16 cellular contexts compared by ENCODE assay signal in the genomic region with DNA sequence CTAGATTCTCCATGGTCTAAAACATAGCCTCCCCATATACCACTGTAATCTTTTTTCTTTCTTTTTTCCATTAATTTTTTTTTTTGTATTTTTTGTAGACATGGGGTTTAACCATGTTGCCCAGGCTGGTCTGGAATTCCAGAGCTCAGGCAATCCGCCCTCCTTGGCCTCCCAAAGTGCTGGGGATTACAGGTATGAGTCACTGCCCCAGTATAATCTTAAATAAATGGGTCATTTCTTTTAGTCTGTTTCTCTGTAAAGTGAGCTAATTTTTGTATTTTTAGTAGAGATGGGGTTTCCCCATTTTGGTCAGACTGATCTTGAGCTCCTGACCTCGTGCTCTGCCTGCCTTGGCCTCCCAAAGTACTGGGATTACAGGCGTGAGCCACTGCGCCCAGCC. TPM values are rescaled to one million over a fixed set of nuclear protein-coding genes. Genes with fewer than 3 reads are reported as not detected.
DNase-seq lines count a peak whose midpoint lies in the region; ATAC-seq and TF ChIP-seq lines count a peak whose summit lies in the region.
"Had no signal": no experiment of that assay in that cellular context is flagged by ENCODE, and none has a peak within 500 bp of the region (broad histone marks: within the 10 kb centered on the region; RNA-seq: fewer than 3 reads in every experiment).

No MANE protein-coding gene starts in this region.

- H3K4me1 ChIP-seq in PC-3 (ENCODE audit: insufficient read depth, low read length) (peaks cover 17% of the 10 kb centered on the region), upper lobe of right lung (peaks cover 2% of the 10 kb centered on the region)

- H3K4me2 ChIP-seq in PC-3 (ENCODE audit: low read length) = no peak overlapping the region

- no peak overlapping the region for H2AFZ ChIP-seq in PC-3 (ENCODE audit: low read length)

- H3F3A ChIP-seq in PC-3 (ENCODE audit: low read length, unreplicated experiment) = no peaks in the 10 kb centered on the region

- intact Hi-C loops in PC-3 (cut with micrococcal nuclease) (no loop called here), upper lobe of right lung (cut with DNase I) (loop anchor here (5.0 kb wide), 1 partner anchor 140 kb away; no protein-coding TSS in a partner anchor)

- peak overlapping the region; percentile 39 to 85 for H3K27ac Mint-ChIP-seq in activated naive CD4-positive, alpha-beta T cell treated with anti-CD3 and anti-CD28 coated beads, Interleukin-2, amount 50 U/mL, for 72 hours

- H3K9ac ChIP-seq in PC-3 (ENCODE audit: low read length) = no peak overlapping the region

- H3K27ac ChIP-seq in PC-3 (ENCODE audit: low read length) (no peak overlapping the region), upper lobe of right lung (no peak overlapping the region)

- H3K9me3 ChIP-seq in PC-3 (ENCODE audit: low read length) (no peaks in the 10 kb centered on the region), upper lobe of right lung (no peaks in the 10 kb centered on the region)

- H3K36me3 ChIP-seq in PC-3 (ENCODE audit: low read depth, low read length) (no peaks in the 10 kb centered on the region), upper lobe of right lung (no peaks in the 10 kb centered on the region)

- H3K36me3 Mint-ChIP-seq in activated naive CD4-positive, alpha-beta T cell treated with anti-CD3 and anti-CD28 coated beads, Interleukin-2, amount 50 U/mL, for 72 hours = no peaks in the 10 kb centered on the region

- no peaks in the 10 kb centered on the region for H3K79me2 ChIP-seq in PC-3 (ENCODE audit: low read length)

- BruUV-seq in PC-3 (replicated peaks; lab: Mats Ljungman, UMichigan) = no TSS peak

- H3K9me3 Mint-ChIP-seq in activated naive CD4-positive, alpha-beta T cell treated with anti-CD3 and anti-CD28 coated beads, Interleukin-2, amount 50 U/mL, for 72 hours = no peaks in the 10 kb centered on the region

- H4K20me1 ChIP-seq in PC-3 (ENCODE audit: low read length) = no peaks in the 10 kb centered on the region

- no peak for DNase-seq in activated naive CD4-positive, alpha-beta T cell treated with anti-CD3 and anti-CD28 coated beads, Interleukin-2, amount 50 U/mL, for 72 hours (ENCODE audit: low spot score in 2 of 2)
- DNase-seq in activated naive CD4-positive, alpha-beta T cell treated with Interleukin-2 at 50 U/mL for 16 hours = no peak
- peak; percentile 28 for DNase-seq in PC-3
- DNase-seq in fibroblast of villous mesenchyme (ENCODE audit: low read depth) = peak; percentile 39
- DNase-seq in upper lobe of right lung = peak; percentile 11
- no peak for DNase-seq in DMS153 (lab: John Stamatoyannopoulos, UW)
- DNase-seq in pons (ENCODE audit: low spot score) = no peak
- DNase-seq in NCI-H2227 (lab: John Stamatoyannopoulos, UW; ENCODE audit: unreplicated experiment) = no peak
- DNase-seq: activated naive CD4-positive, alpha-beta T cell treated with anti-CD3 and anti-CD28 coated beads, Interleukin-2, amount 50 U/mL, for 16 hours; COR-L47; effector CD4-positive, alpha-beta T cell; GF-D8; Kasumi-1; NCI-H187 treated with DMSO at 0.1 percent for 48 hours; NCI-H524; stimulated activated naive CD4-positive, alpha-beta T cell had no signal

- H3K4me3 ChIP-seq in PC-3 (ENCODE audit: low read length) (no peak overlapping the region), fibroblast of villous mesenchyme (ENCODE audit: low read depth, low read length) (no peak overlapping the region), upper lobe of right lung (no peak overlapping the region)

- H3K27me3 ChIP-seq in PC-3 (ENCODE audit: low read length) = no peaks in the 10 kb centered on the region
- no peaks in the 10 kb centered on the region for H3K27me3 ChIP-seq in upper lobe of right lung

- CTCF ChIA-PET in PC-3 (lab: Charles Lee) = interaction anchor here (0.7 to 1.3 kb wide), 2 partner anchors 29 to 91 kb away, joined by 3 read pairs; no protein-coding TSS in a partner anchor

- TF ChIP-seq CTCF in PC-3 (conservative IDR thresholded peaks at IDR 0.05; ENCODE audit: low read depth, low read length) (no peak), fibroblast of villous mesenchyme (IDR thresholded peaks at IDR 0.05; ENCODE audit: insufficient read depth, low read depth, low read length) (no peak), upper lobe of right lung (IDR thresholded peaks at IDR 0.05) (no peak)

- no peaks in the 10 kb centered on the region for H3K9me2 ChIP-seq in PC-3 (replicated peaks; ENCODE audit: low read length)

- POLR2A ChIA-PET in PC-3 (lab: Charles Lee; ENCODE audit: unreplicated experiment) = interaction anchor here (1.2 kb wide), 1 partner anchor 26 kb away, joined by 23 read pairs; a partner anchor contains a TSS

- ATAC-seq in activated naive CD4-positive, alpha-beta T cell treated with anti-CD3 and anti-CD28 coated beads, Interleukin-2, amount 50 U/mL, for 72 hours = peak; percentile 29 to 70
- ATAC-seq in PC-3 (peak; percentile 57), upper lobe of right lung (no peak)

RNA-seq across cellular contexts. Expression of a gene that starts 5.7 kb away (rescaled TPM):
- 100 to 1,000 TPM; 100 to 282 TPM for total RNA-seq in activated naive CD4-positive, alpha-beta T cell treated with anti-CD3 and anti-CD28 coated beads, Interleukin-2, amount 50 U/mL, for 72 hours
- total RNA-seq in PC-3 (2014; rRNA removed) (538 and 592 TPM in 2 replicates), fibroblast of villous mesenchyme (82.1 and 105 TPM in 2 replicates), upper lobe of right lung (29.4 TPM)

RNA-seq across cellular contexts. Expression of a gene that starts 18.6 kb away (rescaled TPM):
- total RNA-seq in activated naive CD4-positive, alpha-beta T cell treated with anti-CD3 and anti-CD28 coated beads, Interleukin-2, amount 50 U/mL, for 72 hours = 100 to 1,000 TPM; 711 to 815 TPM
- 1,420 and 1,558 TPM in 2 replicates for total RNA-seq in PC-3 (2014; rRNA removed)
- 438 and 486 TPM in 2 replicates for total RNA-seq in fibroblast of villous mesenchyme
- 306 TPM for total RNA-seq in upper lobe of right lung

RNA-seq across cellular contexts. Expression of a gene that starts 27.0 kb away (rescaled TPM):
- total RNA-seq in activated naive CD4-positive, alpha-beta T cell treated with anti-CD3 and anti-CD28 coated beads, Interleukin-2, amount 50 U/mL, for 72 hours = 100 to 1,000 TPM in 1 of 2 donors, 10 to 100 TPM in 1; 54.7 to 115 TPM
- 90.5 and 98.1 TPM in 2 replicates for total RNA-seq in PC-3 (2014; rRNA removed)
- 75.4 and 94.6 TPM in 2 replicates for total RNA-seq in fibroblast of villous mesenchyme
- 116 TPM for total RNA-seq in upper lobe of right lung

Comparison
In these comparisons a context has a peak if more than half of its experiments do, and no peak if none do; other contexts are left out.
1. DNase-seq: peak in PC-3 (single experiment), fibroblast of villous mesenchyme (single experiment) and upper lobe of right lung (single experiment); none in activated naive CD4-positive, alpha-beta T cell treated with anti-CD3 and anti-CD28 coated beads, Interleukin-2, amount 50 U/mL, for 72 hours (0 of 2), activated naive CD4-positive, alpha-beta T cell treated with Interleukin-2 at 50 U/mL for 16 hours (single experiment), DMS153 (single experiment), pons (single experiment) and NCI-H2227 (single experiment).